ENCODE assay signal across 8 cellular contexts in the genomic region with DNA sequence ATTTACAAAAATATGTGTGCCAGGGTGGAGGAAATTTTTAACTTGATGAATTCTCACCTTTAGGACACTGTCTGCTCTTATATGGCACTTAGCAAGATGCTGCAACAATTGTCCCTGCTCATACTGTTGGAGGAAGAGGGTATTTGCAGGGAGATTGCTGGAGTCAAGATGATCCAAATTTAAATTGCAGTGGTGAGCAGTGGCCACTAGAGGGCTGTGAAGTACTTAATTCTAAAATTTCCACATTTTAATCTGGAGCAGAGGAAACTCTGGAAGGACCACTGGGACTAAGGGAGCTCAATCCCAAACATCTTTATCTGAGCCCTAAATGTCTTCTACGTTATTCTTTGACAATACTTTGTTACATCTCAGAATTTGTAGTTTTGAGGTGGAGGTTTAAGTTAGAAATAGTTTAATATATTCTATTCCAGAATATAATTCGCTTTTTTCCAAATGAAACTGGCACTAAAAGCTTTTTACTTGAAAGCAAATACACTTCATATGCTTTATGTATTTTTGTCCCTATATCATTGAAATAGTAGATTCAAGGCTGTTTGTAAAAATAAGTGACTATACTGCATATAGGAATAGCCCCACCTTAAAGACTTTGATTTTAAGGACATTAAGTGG. TPM values are rescaled to one million over a fixed set of nuclear protein-coding genes. Genes with fewer than 3 reads are reported as not detected.
DNase-seq lines count a peak whose midpoint lies in the region; ATAC-seq and TF ChIP-seq lines count a peak whose summit lies in the region.

No MANE protein-coding gene starts in this region.

- H3K27ac ChIP-seq in CD4-positive, alpha-beta T cell (ENCODE audit: low read depth, low read length): no peak overlapping the region
- H3K27ac ChIP-seq in HL-60 (replicated peaks) (no peak overlapping the region), right lobe of liver (no peak overlapping the region), vagina (no peak overlapping the region)

- TF ChIP-seq POLR2A in GM18505 (IDR thresholded peaks at IDR 0.05; ENCODE audit: borderline replicate concordance, extremely low read depth, insufficient read depth, insufficient read length) (no peak), right lobe of liver (IDR thresholded peaks at IDR 0.05) (no peak), vagina (IDR thresholded peaks at IDR 0.05) (no peak)

- ATAC-seq in CD4-positive, alpha-beta T cell (ENCODE audit: poor library complexity): peak; percentile 48
- ATAC-seq in GM18505 (IDR thresholded peaks at IDR 0.05; ENCODE audit: unreplicated experiment) (peak; percentile 57), right lobe of liver (peak; percentile 21 to 59 (median 47)), HG02798 (IDR thresholded peaks at IDR 0.05; ENCODE audit: poor library complexity, unreplicated experiment) (no peak)

- H3K9me3 ChIP-seq in CD4-positive, alpha-beta T cell (ENCODE audit: control insufficient read depth, low read length): no peaks in the 10 kb centered on the region
- no peaks in the 10 kb centered on the region; the same call in 1 of the 2 replicates for H3K9me3 ChIP-seq in NT2/D1 (ENCODE audit: insufficient read depth, low read length)
- peaks cover 0 to 3% (median 0%) of the 10 kb centered on the region in 4 donors for H3K9me3 ChIP-seq in right lobe of liver
- no peaks in the 10 kb centered on the region for H3K9me3 ChIP-seq in vagina

- no peak overlapping the region for H3K9ac ChIP-seq in NT2/D1 (ENCODE audit: insufficient read length, low read depth)

- no peaks in the 10 kb centered on the region for H3K27me3 ChIP-seq in CD4-positive, alpha-beta T cell (ENCODE audit: control insufficient read depth, insufficient read depth, low read length)
- no peaks in the 10 kb centered on the region for H3K27me3 ChIP-seq in HL-60 (ENCODE audit: insufficient read depth, poor library complexity, severe bottlenecking)
- no peaks in the 10 kb centered on the region for H3K27me3 ChIP-seq in NT2/D1 (ENCODE audit: insufficient read depth, insufficient read length)
- H3K27me3 ChIP-seq in right lobe of liver: no peaks in the 10 kb centered on the region
- no peaks in the 10 kb centered on the region for H3K27me3 ChIP-seq in vagina

- DNase-seq in CD4-positive, alpha-beta T cell: peak in 1 of 10 experiments; percentile 20
- peak in 1 of 2 experiments; percentile 38 for DNase-seq in HL-60 (ENCODE audit: low read depth in 1 of 2, low spot score in 1 of 2)
- DNase-seq in NT2/D1 (ENCODE audit: low read depth, low spot score): peak; percentile 57
- DNase-seq in central memory CD4-positive, alpha-beta T cell: peak; percentile 6
- DNase-seq in right lobe of liver: no peak
- DNase-seq in vagina (ENCODE audit: extremely low spot score in 2 of 2): no peak

- H3K9me3 Mint-ChIP-seq in CD4-positive, alpha-beta T cell: no peaks in the 10 kb centered on the region

- H3K4me3 Mint-ChIP-seq in CD4-positive, alpha-beta T cell: no peak overlapping the region

- 50% methylated on average over 2 of the region's 2 CpGs for WGBS in right lobe of liver (ENCODE audit: insufficient coverage, low coverage, low lambda C conversion rate, missing lambda C conversion rate)

- POLR2A ChIA-PET in CD4-positive, alpha-beta T cell (lab: Charles Lee): no interaction called here

- H3K36me3 ChIP-seq in NT2/D1 (ENCODE audit: insufficient read depth, insufficient read length, low read length) (no peaks in the 10 kb centered on the region), right lobe of liver (no peaks in the 10 kb centered on the region), vagina (no peaks in the 10 kb centered on the region)

- no peaks in the 10 kb centered on the region for H3K4me1 Mint-ChIP-seq in CD4-positive, alpha-beta T cell (ENCODE audit: low read depth)

- peaks cover 17% of the 10 kb centered on the region for H3K27me3 Mint-ChIP-seq in CD4-positive, alpha-beta T cell

- intact Hi-C loops in CD4-positive, alpha-beta T cell (cut with DNase I, micrococcal nuclease): loop anchor here (5.0 to 10.0 kb wide), 2 partner anchors 1821 to 1824 kb away; no protein-coding TSS in a partner anchor
- intact Hi-C loops in right lobe of liver (cut with DNase I) (no loop called here), vagina (cut with DNase I) (no loop called here)

- H3K4me1 ChIP-seq in NT2/D1 (ENCODE audit: insufficient read depth, insufficient read length): no peaks in the 10 kb centered on the region
- H3K4me1 ChIP-seq in right lobe of liver: peaks cover 0 to 23% (median 5%) of the 10 kb centered on the region in 4 donors
- no peaks in the 10 kb centered on the region for H3K4me1 ChIP-seq in vagina

- peak; percentile 95 for TF ChIP-seq CTCF in CD4-positive, alpha-beta T cell (IDR thresholded peaks at IDR 0.05)
- peak; percentile 88 for TF ChIP-seq CTCF in HL-60 (IDR thresholded peaks at IDR 0.05; ENCODE audit: insufficient read depth, low read length)
- TF ChIP-seq CTCF in right lobe of liver (IDR thresholded peaks at IDR 0.05): peak; percentile 82 to 88 (median 84)
- peak; percentile 67 to 78 (median 68) for TF ChIP-seq CTCF in vagina (IDR thresholded peaks at IDR 0.05)

- H3K4me3 ChIP-seq in HL-60 (replicated peaks; ENCODE audit: insufficient read depth, low read length) (no peak overlapping the region), NT2/D1 (ENCODE audit: insufficient read length, low read depth) (no peak overlapping the region), right lobe of liver (no peak overlapping the region), vagina (no peak overlapping the region)

- no peaks in the 10 kb centered on the region for H3K36me3 Mint-ChIP-seq in CD4-positive, alpha-beta T cell (ENCODE audit: low read depth)

- CTCF ChIA-PET in CD4-positive, alpha-beta T cell (lab: Charles Lee): no interaction called here

- no peak overlapping the region for H3K27ac Mint-ChIP-seq in CD4-positive, alpha-beta T cell

RNA-seq across cellular contexts. Expression of gene PTH2R, which starts 33.0 kb away (rescaled TPM):
- total RNA-seq in CD4-positive, alpha-beta T cell: not detected
- total RNA-seq in right lobe of liver (under 1 TPM in 3 of 6 experiments, not detected in 3; 0.07 to 0.19 (median 0.16) TPM), vagina (not detected)

Comparison
In these comparisons a context has a peak if more than half of its experiments do, and no peak if none do; other contexts are left out.
1. DNase-seq: peak in NT2/D1 (single experiment) and central memory CD4-positive, alpha-beta T cell (single experiment); none in right lobe of liver (0 of 3) and vagina (0 of 2).
2. intact Hi-C loops: an anchor here in CD4-positive, alpha-beta T cell (5.0 to 10.0 kb wide); none called in right lobe of liver and vagina.
3. Peak in every context shown above with its lines, with median percentiles within 50 percentile points of each other: CTCF ChIP-seq.